In the genomic region with DNA sequence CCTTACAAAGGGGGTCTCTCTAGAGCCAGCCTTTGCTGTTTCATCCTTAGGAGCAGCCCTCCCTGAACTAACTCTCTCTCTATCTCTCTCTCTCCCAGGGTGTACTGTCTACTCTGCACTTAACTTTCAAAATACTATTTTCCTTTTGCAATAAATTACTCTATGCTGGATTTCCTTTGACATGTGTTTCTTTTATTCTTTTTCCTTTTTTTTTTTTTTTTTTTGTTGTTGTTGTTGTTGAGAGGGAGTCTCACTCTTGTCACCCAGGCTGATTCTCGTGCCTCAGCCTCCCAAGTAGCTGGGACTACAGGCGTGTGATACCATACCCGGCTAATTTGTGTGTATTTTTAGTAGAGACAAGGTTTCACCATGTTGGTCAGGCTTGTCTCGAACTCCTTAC, we compare ENCODE assay signal across 1 cellular context.
TF ChIP-seq lines count a peak whose summit lies in the region.

No MANE protein-coding gene starts in this region.

TF ChIP-seq in HCT116, 20 proteins besides CTCF, POLR2A, EP300 and RAD21 (continued from another document):
- TF ChIP-seq MAX (IDR thresholded peaks at IDR 0.05) (no peak), ZBTB33 (IDR thresholded peaks at IDR 0.05; ENCODE audit: extremely low read depth, insufficient replicate concordance, low read length) (no peak), SRF (IDR thresholded peaks at IDR 0.05; ENCODE audit: low read depth) (no peak), ATF3 (IDR thresholded peaks at IDR 0.05) (no peak), EZH2 (IDR thresholded peaks at IDR 0.05) (no peak), CEBPB (IDR thresholded peaks at IDR 0.05; ENCODE audit: low read depth) (no peak), CBX3 (IDR thresholded peaks at IDR 0.05; ENCODE audit: low read depth) (no peak)
- TF ChIP-seq, protein P1, sequence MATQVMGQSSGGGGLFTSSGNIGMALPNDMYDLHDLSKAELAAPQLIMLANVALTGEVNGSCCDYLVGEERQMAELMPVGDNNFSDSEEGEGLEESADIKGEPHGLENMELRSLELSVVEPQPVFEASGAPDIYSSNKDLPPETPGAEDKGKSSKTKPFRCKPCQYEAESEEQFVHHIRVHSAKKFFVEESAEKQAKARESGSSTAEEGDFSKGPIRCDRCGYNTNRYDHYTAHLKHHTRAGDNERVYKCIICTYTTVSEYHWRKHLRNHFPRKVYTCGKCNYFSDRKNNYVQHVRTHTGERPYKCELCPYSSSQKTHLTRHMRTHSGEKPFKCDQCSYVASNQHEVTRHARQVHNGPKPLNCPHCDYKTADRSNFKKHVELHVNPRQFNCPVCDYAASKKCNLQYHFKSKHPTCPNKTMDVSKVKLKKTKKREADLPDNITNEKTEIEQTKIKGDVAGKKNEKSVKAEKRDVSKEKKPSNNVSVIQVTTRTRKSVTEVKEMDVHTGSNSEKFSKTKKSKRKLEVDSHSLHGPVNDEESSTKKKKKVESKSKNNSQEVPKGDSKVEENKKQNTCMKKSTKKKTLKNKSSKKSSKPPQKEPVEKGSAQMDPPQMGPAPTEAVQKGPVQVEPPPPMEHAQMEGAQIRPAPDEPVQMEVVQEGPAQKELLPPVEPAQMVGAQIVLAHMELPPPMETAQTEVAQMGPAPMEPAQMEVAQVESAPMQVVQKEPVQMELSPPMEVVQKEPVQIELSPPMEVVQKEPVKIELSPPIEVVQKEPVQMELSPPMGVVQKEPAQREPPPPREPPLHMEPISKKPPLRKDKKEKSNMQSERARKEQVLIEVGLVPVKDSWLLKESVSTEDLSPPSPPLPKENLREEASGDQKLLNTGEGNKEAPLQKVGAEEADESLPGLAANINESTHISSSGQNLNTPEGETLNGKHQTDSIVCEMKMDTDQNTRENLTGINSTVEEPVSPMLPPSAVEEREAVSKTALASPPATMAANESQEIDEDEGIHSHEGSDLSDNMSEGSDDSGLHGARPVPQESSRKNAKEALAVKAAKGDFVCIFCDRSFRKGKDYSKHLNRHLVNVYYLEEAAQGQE (IDR thresholded peaks at IDR 0.05; ENCODE audit: low read depth) = no peak
